8 cellular contexts compared by ENCODE assay signal in the genomic region with DNA sequence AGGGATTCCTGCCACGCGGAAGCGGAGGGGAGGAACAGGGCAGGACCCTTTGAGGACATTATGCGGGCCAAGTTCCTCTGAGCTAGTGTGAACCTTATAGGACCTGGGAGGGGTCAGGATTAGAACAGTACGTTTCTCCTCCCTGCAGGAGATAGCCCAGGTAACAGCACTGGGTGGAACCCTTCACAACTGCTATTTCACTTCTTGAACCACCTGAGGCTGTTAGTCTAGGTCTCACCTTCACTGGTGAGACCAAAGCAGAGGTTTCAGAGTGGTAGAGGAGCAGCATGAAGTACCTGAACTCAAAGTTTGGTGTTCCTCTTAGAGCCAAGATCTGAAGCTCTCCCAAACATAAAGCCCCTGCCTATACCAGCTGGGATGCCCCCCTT. TPM values are rescaled to one million over a fixed set of nuclear protein-coding genes. Genes with fewer than 3 reads are reported as not detected.
DNase-seq lines count a peak whose midpoint lies in the region; ATAC-seq and TF ChIP-seq lines count a peak whose summit lies in the region.

No MANE protein-coding gene starts in this region.

- H3K36me3 Mint-ChIP-seq in CD8-positive, alpha-beta memory T cell, result peaks cover 0 to 57% (median 15%) of the 10 kb centered on the region in 3 donors
- H3K36me3 Mint-ChIP-seq in osteocyte (ENCODE audit: unreplicated experiment), result peaks cover 36% of the 10 kb centered on the region

- no peaks in the 10 kb centered on the region for H3K27me3 Mint-ChIP-seq in CD8-positive, alpha-beta memory T cell
- H3K27me3 Mint-ChIP-seq in osteocyte (ENCODE audit: unreplicated experiment), result no peaks in the 10 kb centered on the region

- H3K79me2 ChIP-seq in Loucy (ENCODE audit: insufficient read depth, low read length), result peaks cover 8% of the 10 kb centered on the region

- no peaks in the 10 kb centered on the region for H3K9me3 ChIP-seq in CD8-positive, alpha-beta memory T cell (ENCODE audit: low read length)
- H3K9me3 ChIP-seq in Loucy (ENCODE audit: insufficient read depth, low read depth, low read length), result no peaks in the 10 kb centered on the region

- no peaks in the 10 kb centered on the region for H3K27me3 ChIP-seq in CD8-positive, alpha-beta memory T cell (ENCODE audit: insufficient read depth, low read length, poor library complexity, severe bottlenecking)
- no peaks in the 10 kb centered on the region for H3K27me3 ChIP-seq in Loucy (ENCODE audit: insufficient read depth, low read length, poor library complexity, severe bottlenecking)

- H4K20me1 ChIP-seq in Loucy (ENCODE audit: insufficient read depth, low read length, poor library complexity, severe bottlenecking), result no peaks in the 10 kb centered on the region

- no peak for ATAC-seq in HG03135 (IDR thresholded peaks at IDR 0.05; ENCODE audit: unreplicated experiment)

- peak overlapping the region; percentile 80 to 88 (median 84) for H3K4me3 Mint-ChIP-seq in CD8-positive, alpha-beta memory T cell
- peak overlapping the region; percentile 74 for H3K4me3 Mint-ChIP-seq in osteocyte (ENCODE audit: unreplicated experiment)

- no peak for DNase-seq in CD8-positive, alpha-beta memory T cell
- DNase-seq in epithelial cell of proximal tubule (ENCODE audit: low read depth) (no peak), osteocyte (ENCODE audit: extremely low spot score, unreplicated experiment) (no peak), NCI-H1417 treated with DMSO at 0.1 percent for 48 hours (lab: John Stamatoyannopoulos, UW) (no peak), NCI-H187 treated with DMSO at 0.1 percent for 48 hours (lab: John Stamatoyannopoulos, UW) (no peak), T-helper 9 cell (no peak)

- H3K4me1 Mint-ChIP-seq in CD8-positive, alpha-beta memory T cell, result peaks cover 27 to 45% (median 39%) of the 10 kb centered on the region in 3 donors
- peaks cover 33% of the 10 kb centered on the region for H3K4me1 Mint-ChIP-seq in osteocyte (ENCODE audit: unreplicated experiment)

- peak overlapping the region; percentile 75 for H3K4me2 ChIP-seq in Loucy (ENCODE audit: low read depth, low read length, poor library complexity, severe bottlenecking)

- CTCF ChIA-PET in CD8-positive, alpha-beta memory T cell (lab: Charles Lee), result interaction anchor here (0.9 to 3.6 kb wide), 16 partner anchors 10 to 172 kb away, joined by 3 to 34 read pairs (median 6); a partner anchor contains a TSS

- H3K4me3 ChIP-seq in CD8-positive, alpha-beta memory T cell (ENCODE audit: low read length), result peak overlapping the region; percentile 70
- H3K4me3 ChIP-seq in Loucy (ENCODE audit: low read length, poor library complexity, severe bottlenecking) (peak overlapping the region; percentile 74), epithelial cell of proximal tubule (ENCODE audit: low read depth, low read length) (peak overlapping the region; percentile 56)

- H3K9ac ChIP-seq in Loucy (ENCODE audit: low read depth, low read length, poor library complexity, severe bottlenecking), result peak overlapping the region; percentile 75

- H3K36me3 ChIP-seq in CD8-positive, alpha-beta memory T cell (ENCODE audit: insufficient read depth, low read length), result peaks cover 11% of the 10 kb centered on the region
- peaks cover 44% of the 10 kb centered on the region; the same call in 1 of the 2 replicates for H3K36me3 ChIP-seq in Loucy (ENCODE audit: insufficient read depth, low read length)

- no peaks in the 10 kb centered on the region for H3K9me2 ChIP-seq in Loucy (replicated peaks; ENCODE audit: low read depth, low read length)

- peaks cover 32% of the 10 kb centered on the region for H3K4me1 ChIP-seq in CD8-positive, alpha-beta memory T cell (ENCODE audit: insufficient read depth, low read length)
- peaks cover 5% of the 10 kb centered on the region for H3K4me1 ChIP-seq in Loucy (ENCODE audit: insufficient read depth, low read length, poor library complexity, severe bottlenecking)

- peak overlapping the region; percentile 87 to 95 (median 94) for H3K27ac Mint-ChIP-seq in CD8-positive, alpha-beta memory T cell
- H3K27ac Mint-ChIP-seq in osteocyte (ENCODE audit: unreplicated experiment), result peak overlapping the region; percentile 93

- POLR2A ChIA-PET in CD8-positive, alpha-beta memory T cell (lab: Charles Lee), result interaction anchor here (0.8 to 3.1 kb wide), 5 partner anchors 9 to 147 kb away, joined by 3 to 29 read pairs (median 12); a partner anchor contains a TSS

- no peaks in the 10 kb centered on the region for H3K9me3 Mint-ChIP-seq in CD8-positive, alpha-beta memory T cell
- H3K9me3 Mint-ChIP-seq in osteocyte (ENCODE audit: unreplicated experiment), result no peaks in the 10 kb centered on the region

- no peaks in the 10 kb centered on the region for H3F3A ChIP-seq in Loucy (ENCODE audit: low read depth)

- TF ChIP-seq CTCF in Loucy (conservative IDR thresholded peaks at IDR 0.05; ENCODE audit: low read length), result no peak
- no peak for TF ChIP-seq CTCF in epithelial cell of proximal tubule (conservative IDR thresholded peaks at IDR 0.05; ENCODE audit: low read depth, low read length)
- no peak for TF ChIP-seq CTCF in osteocyte (IDR thresholded peaks at IDR 0.05)

- H2AFZ ChIP-seq in Loucy (ENCODE audit: low read length), result no peak overlapping the region

- H3K27ac ChIP-seq in CD8-positive, alpha-beta memory T cell (ENCODE audit: low read depth, low read length), result peak overlapping the region; percentile 66

RNA-seq across cellular contexts. Expression of a gene that starts 0.8 kb away (rescaled TPM):
- total RNA-seq in CD8-positive, alpha-beta memory T cell, result 10 to 100 TPM; 11.1 to 11.9 TPM
- 22.2 TPM for polyA plus RNA-seq in CD8-positive, alpha-beta memory T cell
- total RNA-seq in epithelial cell of proximal tubule (2.8 and 5.2 TPM in 2 replicates), osteocyte (13.2 and 14.7 TPM in 2 replicates)

RNA-seq across cellular contexts. Expression of a gene that starts 9.0 kb away (rescaled TPM):
- total RNA-seq in CD8-positive, alpha-beta memory T cell, result 10 to 100 TPM; 59.6 to 60.7 TPM
- 36.1 TPM for polyA plus RNA-seq in CD8-positive, alpha-beta memory T cell
- total RNA-seq in epithelial cell of proximal tubule (40.3 and 41.3 TPM in 2 replicates), osteocyte (41.9 and 43.7 TPM in 2 replicates)

RNA-seq across cellular contexts. Expression of a gene that starts 16.1 kb away (rescaled TPM):
- 10 to 100 TPM; 14.1 to 17.0 TPM for total RNA-seq in CD8-positive, alpha-beta memory T cell
- 3.5 TPM for polyA plus RNA-seq in CD8-positive, alpha-beta memory T cell
- 2.1 and 3.5 TPM in 2 replicates for total RNA-seq in epithelial cell of proximal tubule
- 62.3 and 70.7 TPM in 2 replicates for total RNA-seq in osteocyte

RNA-seq across cellular contexts. Expression of a gene that starts 16.3 kb away (rescaled TPM):
- 100 to 1,000 TPM; 120 to 126 TPM for total RNA-seq in CD8-positive, alpha-beta memory T cell
- 105 TPM for polyA plus RNA-seq in CD8-positive, alpha-beta memory T cell
- total RNA-seq in epithelial cell of proximal tubule (61.8 TPM in 2 replicates), osteocyte (79.6 and 80.9 TPM in 2 replicates)
